ENCODE assay signal across 19 cellular contexts in the genomic region with DNA sequence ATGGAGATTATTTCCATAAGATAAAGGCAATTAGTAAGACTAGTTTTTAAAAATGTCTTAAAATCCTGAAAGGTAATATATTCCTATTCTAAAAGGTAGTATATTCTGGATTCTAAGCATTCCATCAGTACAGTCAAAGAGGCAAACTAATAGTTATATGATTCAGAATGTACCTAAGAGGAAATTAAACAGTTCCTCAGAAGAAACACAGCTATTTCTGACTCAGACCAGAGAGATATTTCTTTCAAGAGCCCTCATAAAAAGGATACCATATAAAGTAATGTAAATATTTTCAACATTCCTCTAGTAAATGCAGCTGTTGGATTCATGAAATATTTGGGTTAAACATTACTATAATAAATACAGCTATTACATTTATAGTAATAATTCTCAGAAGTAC.
DNase-seq lines count a peak whose midpoint lies in the region; ATAC-seq, FAIRE-seq and TF ChIP-seq lines count a peak whose summit lies in the region.
"Had no signal": no experiment of that assay in that cellular context is flagged by ENCODE, and none has a peak within 500 bp of the region (broad histone marks: within the 10 kb centered on the region; RNA-seq: fewer than 3 reads in every experiment).

No MANE protein-coding gene starts in this region.

- BruUV-seq in endothelial cell of umbilical vein (replicated peaks; lab: Mats Ljungman, UMichigan) = no TSS peak

- peak overlapping the region; percentile 19; the same call in 1 of the 2 replicates for H3K27ac ChIP-seq in ACC112 (ENCODE audit: low read depth, low read length)
- H3K27ac ChIP-seq in astrocyte (ENCODE audit: low read depth, low read length) = no peak overlapping the region
- no peak overlapping the region for H3K27ac ChIP-seq in endothelial cell of umbilical vein (ENCODE audit: insufficient read depth, low read depth, low read length)
- H3K27ac ChIP-seq in osteoblast (ENCODE audit: low read depth, low read length) = no peak overlapping the region
- no peak overlapping the region for H3K27ac ChIP-seq in esophagus muscularis mucosa (replicated peaks in 1 of 4)

- no peaks in the 10 kb centered on the region for H3K79me2 ChIP-seq in ACC112 (ENCODE audit: control insufficient read depth, insufficient read depth, low read length, unreplicated experiment)
- H3K79me2 ChIP-seq in astrocyte (ENCODE audit: insufficient read depth, low read length) = no peaks in the 10 kb centered on the region
- H3K79me2 ChIP-seq in endothelial cell of umbilical vein (ENCODE audit: control insufficient read depth, insufficient read depth, low read length) = no peaks in the 10 kb centered on the region
- H3K79me2 ChIP-seq in osteoblast (ENCODE audit: insufficient read depth, low read length) = no peaks in the 10 kb centered on the region

- no peak overlapping the region for H3K4me3 ChIP-seq in ACC112 (ENCODE audit: low read depth, low read length)
- no peak overlapping the region for H3K4me3 ChIP-seq in astrocyte (ENCODE audit: insufficient read depth, low read depth, low read length)
- no peak overlapping the region for H3K4me3 ChIP-seq in endothelial cell of umbilical vein (replicated peaks in 1 of 3; ENCODE audit: insufficient read depth in 1 of 3, low read depth in 1 of 3, low read length in 3 of 3)
- H3K4me3 ChIP-seq in osteoblast (ENCODE audit: insufficient read depth, low read length) = no peak overlapping the region
- H3K4me3 ChIP-seq in esophagus muscularis mucosa = no peak overlapping the region
- H3K4me3 ChIP-seq: GM12878 had no signal

- H3K9ac ChIP-seq in astrocyte (ENCODE audit: low read length) (no peak overlapping the region), endothelial cell of umbilical vein (replicated peaks; ENCODE audit: extremely low read depth, insufficient read depth, low read length) (no peak overlapping the region)

- no peaks in the 10 kb centered on the region for H3K9me3 ChIP-seq in astrocyte (ENCODE audit: insufficient read depth, low read depth, low read length)
- no peaks in the 10 kb centered on the region for H3K9me3 ChIP-seq in endothelial cell of umbilical vein (replicated peaks; ENCODE audit: control insufficient read depth, insufficient read depth, low read length)
- no peaks in the 10 kb centered on the region for H3K9me3 ChIP-seq in osteoblast (ENCODE audit: low read depth, low read length)
- H3K9me3 ChIP-seq in esophagus muscularis mucosa = no peaks in the 10 kb centered on the region

- POLR2A ChIA-PET in endothelial cell of umbilical vein (lab: Charles Lee) = no interaction called here
- POLR2A ChIA-PET in activated CD8-positive, alpha-beta T cell treated with anti-CD3 and anti-CD28 coated beads for 36 hours (lab: Charles Lee) = no interaction called here

- intact Hi-C loops in endothelial cell of umbilical vein (cut with micrococcal nuclease) = loop anchor here (10.0 kb wide), 1 partner anchor 309 kb away; no protein-coding TSS in a partner anchor
- intact Hi-C loops in activated CD8-positive, alpha-beta T cell treated with anti-CD3 and anti-CD28 coated beads for 36 hours (cut with micrococcal nuclease) = no loop called here
- intact Hi-C loops in esophagus muscularis mucosa (cut with DNase I) = no loop called here

- H3K4me2 ChIP-seq in astrocyte (ENCODE audit: low read length) = no peak overlapping the region
- H3K4me2 ChIP-seq in endothelial cell of umbilical vein (ENCODE audit: insufficient read depth, low read length) = no peak overlapping the region
- H3K4me2 ChIP-seq in osteoblast (ENCODE audit: insufficient read depth, low read length) = no peak overlapping the region

- no peak for ATAC-seq in activated CD8-positive, alpha-beta T cell treated with anti-CD3 and anti-CD28 coated beads for 36 hours
- ATAC-seq in GM18868 (IDR thresholded peaks at IDR 0.05; ENCODE audit: unreplicated experiment) = no peak
- ATAC-seq: GM12878 had no signal

- CTCF ChIA-PET in endothelial cell of umbilical vein (lab: Charles Lee) = no interaction called here
- CTCF ChIA-PET in activated CD8-positive, alpha-beta T cell treated with anti-CD3 and anti-CD28 coated beads for 36 hours (lab: Charles Lee) = no interaction called here

- H3K9me3 Mint-ChIP-seq in astrocyte (ENCODE audit: unreplicated experiment) = no peaks in the 10 kb centered on the region
- H3K9me3 Mint-ChIP-seq in activated CD8-positive, alpha-beta T cell treated with anti-CD3 and anti-CD28 coated beads for 36 hours = no peaks in the 10 kb centered on the region
- H3K9me3 Mint-ChIP-seq: CD4-positive, alpha-beta T cell had no signal

- H3K4me1 Mint-ChIP-seq in astrocyte (ENCODE audit: low read depth, unreplicated experiment) = no peaks in the 10 kb centered on the region
- H3K4me1 Mint-ChIP-seq in activated CD8-positive, alpha-beta T cell treated with anti-CD3 and anti-CD28 coated beads for 36 hours (ENCODE audit: low read depth) = no peaks in the 10 kb centered on the region
- H3K4me1 Mint-ChIP-seq: B cell, H9 had no signal

- FAIRE-seq in astrocyte (lab: Jason Lieb, UNC) = peak; percentile 92
- FAIRE-seq in endothelial cell of umbilical vein (lab: Jason Lieb, UNC) = peak; percentile 15
- FAIRE-seq: GM12878, GM18507 had no signal

- no peak for DNase-seq in astrocyte (ENCODE audit: low read depth)
- peak; percentile 48 for DNase-seq in endothelial cell of umbilical vein (ENCODE audit: low read depth, low spot score)
- DNase-seq in osteoblast (ENCODE audit: insufficient read length, low spot score, missing footprints) = peak; percentile 13
- no peak for DNase-seq in activated CD8-positive, alpha-beta T cell treated with anti-CD3 and anti-CD28 coated beads for 36 hours
- DNase-seq in esophagus muscularis mucosa (ENCODE audit: extremely low spot score) = no peak
- DNase-seq in cerebellar cortex (ENCODE audit: low spot score) = no peak
- DNase-seq: 8988T; C1 segment of cervical spinal cord; Calu3; CD4-positive, alpha-beta T cell; DMS 273 treated with DMSO at 0.1 percent for 48 hours; DMS79; GOT3; H9 had no signal

- TF ChIP-seq CTCF in astrocyte (IDR thresholded peaks at IDR 0.05; ENCODE audit: insufficient read depth, low read depth, low read length) (no peak), endothelial cell of umbilical vein (IDR thresholded peaks at IDR 0.05; ENCODE audit: extremely low read depth in 1 of 2, insufficient read depth in 1 of 2, low read depth in 1 of 2, low read length in 2 of 2) (no peak), osteoblast (IDR thresholded peaks at IDR 0.05; ENCODE audit: extremely low read depth, low read depth, low read length) (no peak), esophagus muscularis mucosa (IDR thresholded peaks at IDR 0.05) (no peak)
- no peak for TF ChIP-seq CTCF in activated CD8-positive, alpha-beta T cell treated with anti-CD3 and anti-CD28 coated beads for 36 hours (IDR thresholded peaks at IDR 0.05)

- H3K4me1 ChIP-seq in ACC112 (ENCODE audit: control insufficient read depth, insufficient read depth, low read length, unreplicated experiment) = no peaks in the 10 kb centered on the region
- H3K4me1 ChIP-seq in astrocyte (ENCODE audit: insufficient read depth, low read length) = no peaks in the 10 kb centered on the region
- no peaks in the 10 kb centered on the region for H3K4me1 ChIP-seq in endothelial cell of umbilical vein (ENCODE audit: control insufficient read depth, extremely low read depth, insufficient read depth, low read length)
- H3K4me1 ChIP-seq in osteoblast (ENCODE audit: insufficient read depth, low read length) = no peaks in the 10 kb centered on the region
- H3K4me1 ChIP-seq in esophagus muscularis mucosa = no peaks in the 10 kb centered on the region

- no peak for TF ChIP-seq EP300 in esophagus muscularis mucosa (IDR thresholded peaks at IDR 0.05)

- TF ChIP-seq POLR2A in endothelial cell of umbilical vein (IDR thresholded peaks at IDR 0.05; ENCODE audit: low read depth, low read length) = no peak
- TF ChIP-seq POLR2A in esophagus muscularis mucosa (IDR thresholded peaks at IDR 0.05; ENCODE audit: low read depth) = no peak

- no peak overlapping the region for H3K27ac Mint-ChIP-seq in astrocyte (ENCODE audit: unreplicated experiment)
- no peak overlapping the region for H3K27ac Mint-ChIP-seq in activated CD8-positive, alpha-beta T cell treated with anti-CD3 and anti-CD28 coated beads for 36 hours
- H3K27ac Mint-ChIP-seq: B cell; CD4-positive, alpha-beta T cell; H9 had no signal

- dilution Hi-C loops in endothelial cell of umbilical vein (cut with MboI; ENCODE audit: extremely low pct_ligation_motif_present, low sequenced_read_pairs) = no loop called here

- no peak overlapping the region for H3K4me3 Mint-ChIP-seq in astrocyte (ENCODE audit: unreplicated experiment)
- no peak overlapping the region for H3K4me3 Mint-ChIP-seq in activated CD8-positive, alpha-beta T cell treated with anti-CD3 and anti-CD28 coated beads for 36 hours
- H3K4me3 Mint-ChIP-seq: B cell; CD4-positive, alpha-beta T cell; H9 had no signal

- H3K36me3 Mint-ChIP-seq in astrocyte (ENCODE audit: low read depth, unreplicated experiment) = no peaks in the 10 kb centered on the region
- no peaks in the 10 kb centered on the region for H3K36me3 Mint-ChIP-seq in activated CD8-positive, alpha-beta T cell treated with anti-CD3 and anti-CD28 coated beads for 36 hours (ENCODE audit: low read depth)

- H3K27me3 Mint-ChIP-seq in astrocyte (ENCODE audit: low read depth, unreplicated experiment) = no peaks in the 10 kb centered on the region
- H3K27me3 Mint-ChIP-seq in activated CD8-positive, alpha-beta T cell treated with anti-CD3 and anti-CD28 coated beads for 36 hours = no peaks in the 10 kb centered on the region
- H3K27me3 Mint-ChIP-seq: B cell; CD4-positive, alpha-beta T cell had no signal

- H4K20me1 ChIP-seq in astrocyte (ENCODE audit: insufficient read depth, low read length) (no peaks in the 10 kb centered on the region), endothelial cell of umbilical vein (replicated peaks; ENCODE audit: control insufficient read depth, extremely low read depth, insufficient read depth, low read length) (no peaks in the 10 kb centered on the region), osteoblast (ENCODE audit: insufficient read depth, low read length) (no peaks in the 10 kb centered on the region)

- H2AFZ ChIP-seq in ACC112 (ENCODE audit: low read length, unreplicated experiment) (no peak overlapping the region), astrocyte (ENCODE audit: low read depth, low read length) (no peak overlapping the region), endothelial cell of umbilical vein (ENCODE audit: low read depth, low read length) (no peak overlapping the region), osteoblast (ENCODE audit: low read length) (no peak overlapping the region)

- H3K9me1 ChIP-seq in endothelial cell of umbilical vein (replicated peaks; ENCODE audit: control insufficient read depth, extremely low read depth, insufficient read depth, low read length) = no peaks in the 10 kb centered on the region

- H3K36me3 ChIP-seq in ACC112 (ENCODE audit: insufficient read depth, low read length) (no peaks in the 10 kb centered on the region), astrocyte (ENCODE audit: insufficient read depth, low read length) (no peaks in the 10 kb centered on the region), endothelial cell of umbilical vein (ENCODE audit: control insufficient read depth in 2 of 2, extremely low read depth in 1 of 2, insufficient read depth in 2 of 2, low read length in 2 of 2) (no peaks in the 10 kb centered on the region), osteoblast (ENCODE audit: insufficient read depth, low read length) (no peaks in the 10 kb centered on the region), esophagus muscularis mucosa (no peaks in the 10 kb centered on the region)

- no peaks in the 10 kb centered on the region for H3K27me3 ChIP-seq in ACC112 (ENCODE audit: insufficient read depth, low read length)
- no peaks in the 10 kb centered on the region for H3K27me3 ChIP-seq in astrocyte (ENCODE audit: insufficient read depth, low read length)
- H3K27me3 ChIP-seq in endothelial cell of umbilical vein (ENCODE audit: control insufficient read depth in 2 of 2, insufficient read depth in 2 of 2, low read length in 2 of 2) = no peaks in the 10 kb centered on the region
- H3K27me3 ChIP-seq in osteoblast (ENCODE audit: insufficient read depth, low read length) = no peaks in the 10 kb centered on the region
- no peaks in the 10 kb centered on the region for H3K27me3 ChIP-seq in esophagus muscularis mucosa

Comparison
In these comparisons a context has a peak if more than half of its experiments do, and no peak if none do; other contexts are left out.
1. DNase-seq: peak in endothelial cell of umbilical vein (single experiment) and osteoblast (single experiment); none in astrocyte (single experiment), activated CD8-positive, alpha-beta T cell treated with anti-CD3 and anti-CD28 coated beads for 36 hours (single experiment), esophagus muscularis mucosa (single experiment) and cerebellar cortex (single experiment).